In the genomic region with DNA sequence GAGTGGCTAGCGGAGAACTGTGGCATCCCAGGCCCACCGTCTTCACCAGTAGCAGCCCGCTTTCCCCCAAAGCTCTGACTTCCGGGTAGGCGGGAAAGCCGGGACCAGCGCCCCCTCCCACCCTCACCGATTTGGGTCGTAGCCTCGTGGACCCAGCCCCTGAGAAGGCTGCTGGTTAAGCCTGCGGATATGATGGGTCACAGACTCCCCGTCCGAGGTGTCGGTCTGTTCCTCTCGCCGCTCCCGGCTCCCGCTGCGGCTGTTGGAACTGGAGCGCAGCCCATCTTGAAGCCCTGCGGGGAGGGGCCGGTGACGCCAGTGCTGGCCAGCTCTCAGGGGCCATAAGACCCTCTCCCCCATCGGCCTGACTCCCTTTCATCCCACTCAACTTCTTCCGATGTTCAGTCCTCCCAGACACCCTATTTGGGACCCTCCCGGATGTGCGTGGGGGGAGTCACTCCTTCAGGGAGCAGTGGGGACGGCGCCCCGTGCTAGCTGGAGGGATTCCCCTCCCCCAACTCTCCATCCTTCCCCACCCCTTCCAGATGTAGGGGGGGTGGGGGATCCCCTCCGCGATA, we compare ENCODE assay signal across 8 cellular contexts.
DNase-seq lines count a peak whose midpoint lies in the region; ATAC-seq lines count a peak whose summit lies in the region.

No MANE protein-coding gene starts in this region.

- peak overlapping the region; percentile 96 for H3K4me3 Mint-ChIP-seq in activated T-cell treated with anti-CD3 and anti-CD28 coated beads, Interleukin-2, amount 50 U/mL, for 24 hours
- peak overlapping the region; percentile 93 to 94 for H3K4me3 Mint-ChIP-seq in stimulated activated naive B cell treated with anti-CD40 and anti-IgM and Interleukin-4, amounts not matched to agents 10 μg/mL and 1 μg/mL and 100 μg/mL, for 72 hours

- ATAC-seq in stimulated activated naive B cell treated with anti-CD40 and anti-IgM and Interleukin-4, amounts not matched to agents 10 μg/mL and 1 μg/mL and 100 μg/mL, for 72 hours (replicated peaks), result no peak
- ATAC-seq in GM21576 (IDR thresholded peaks at IDR 0.05; ENCODE audit: unreplicated experiment), result no peak

- H3K27me3 Mint-ChIP-seq in activated T-cell treated with anti-CD3 and anti-CD28 coated beads, Interleukin-2, amount 50 U/mL, for 24 hours, result no peaks in the 10 kb centered on the region
- no peaks in the 10 kb centered on the region for H3K27me3 Mint-ChIP-seq in stimulated activated naive B cell treated with anti-CD40 and anti-IgM and Interleukin-4, amounts not matched to agents 10 μg/mL and 1 μg/mL and 100 μg/mL, for 72 hours

- H3K27ac Mint-ChIP-seq in activated T-cell treated with anti-CD3 and anti-CD28 coated beads, Interleukin-2, amount 50 U/mL, for 24 hours, result peak overlapping the region; percentile 99
- peak overlapping the region; percentile 98 for H3K27ac Mint-ChIP-seq in stimulated activated naive B cell treated with anti-CD40 and anti-IgM and Interleukin-4, amounts not matched to agents 10 μg/mL and 1 μg/mL and 100 μg/mL, for 72 hours

- H3K9me3 Mint-ChIP-seq in activated T-cell treated with anti-CD3 and anti-CD28 coated beads, Interleukin-2, amount 50 U/mL, for 24 hours, result no peaks in the 10 kb centered on the region
- no peaks in the 10 kb centered on the region for H3K9me3 Mint-ChIP-seq in stimulated activated naive B cell treated with anti-CD40 and anti-IgM and Interleukin-4, amounts not matched to agents 10 μg/mL and 1 μg/mL and 100 μg/mL, for 72 hours

- H3K27ac ChIP-seq in cingulate gyrus (ENCODE audit: low read depth, low read length), result peak overlapping the region; percentile 99

- H3K4me1 Mint-ChIP-seq in activated T-cell treated with anti-CD3 and anti-CD28 coated beads, Interleukin-2, amount 50 U/mL, for 24 hours (ENCODE audit: low read depth), result peaks cover 45% of the 10 kb centered on the region
- peaks cover 33 to 50% of the 10 kb centered on the region in 2 donors for H3K4me1 Mint-ChIP-seq in stimulated activated naive B cell treated with anti-CD40 and anti-IgM and Interleukin-4, amounts not matched to agents 10 μg/mL and 1 μg/mL and 100 μg/mL, for 72 hours

- no peak for DNase-seq in activated T-cell treated with anti-CD3 and anti-CD28 coated beads, Interleukin-2, amount 50 U/mL, for 24 hours
- DNase-seq in activated T-cell treated with anti-CD3 and anti-CD28 coated beads, Interleukin-2, amount 50 U/mL, for 48 hours, result no peak
- DNase-seq in RKO (ENCODE audit: low spot score) (peak; percentile 40), left kidney (ENCODE audit: low read depth, low spot score) (peak; percentile 84), GM19240 (ENCODE audit: insufficient read length, low spot score) (no peak)
- peak; percentile 20 for DNase-seq in stimulated activated naive B cell treated with anti-CD40 and anti-IgM and Interleukin-4, amounts not matched to agents 10 μg/mL and 1 μg/mL and 100 μg/mL, for 72 hours

- H3K36me3 Mint-ChIP-seq in activated T-cell treated with anti-CD3 and anti-CD28 coated beads, Interleukin-2, amount 50 U/mL, for 24 hours (ENCODE audit: low read depth), result peaks cover 97% of the 10 kb centered on the region
- peaks cover 23 to 74% of the 10 kb centered on the region in 2 donors for H3K36me3 Mint-ChIP-seq in stimulated activated naive B cell treated with anti-CD40 and anti-IgM and Interleukin-4, amounts not matched to agents 10 μg/mL and 1 μg/mL and 100 μg/mL, for 72 hours

Comparison
In these comparisons a context has a peak if more than half of its experiments do, and no peak if none do; other contexts are left out.
1. DNase-seq: peak in RKO (single experiment), left kidney (single experiment) and stimulated activated naive B cell treated with anti-CD40 and anti-IgM and Interleukin-4, amounts not matched to agents 10 μg/mL and 1 μg/mL and 100 μg/mL, for 72 hours (single experiment); none in activated T-cell treated with anti-CD3 and anti-CD28 coated beads, Interleukin-2, amount 50 U/mL, for 24 hours (single experiment), activated T-cell treated with anti-CD3 and anti-CD28 coated beads, Interleukin-2, amount 50 U/mL, for 48 hours (0 of 2) and GM19240 (single experiment).